In the genomic region with DNA sequence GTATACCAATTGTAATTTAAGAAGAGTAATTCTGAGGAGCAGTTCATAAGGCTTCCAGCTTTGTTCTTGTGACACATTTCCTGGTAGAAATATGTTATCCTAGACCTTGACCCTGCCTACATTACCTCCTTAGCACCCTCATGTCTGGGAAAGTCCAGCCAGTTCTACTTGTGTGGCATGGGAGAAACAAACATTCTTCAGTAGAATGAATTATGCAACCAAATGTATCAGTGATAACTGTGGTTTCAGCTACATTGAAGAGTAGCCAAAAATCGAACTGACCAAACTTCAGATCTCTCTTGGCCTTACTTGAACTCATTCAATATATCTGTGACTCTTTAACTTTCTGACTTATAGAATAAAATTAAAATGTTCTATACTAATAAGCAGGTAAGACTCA, we compare ENCODE assay signal across 21 cellular contexts.
DNase-seq lines count a peak whose midpoint lies in the region; ATAC-seq and TF ChIP-seq lines count a peak whose summit lies in the region.
"Had no signal": no experiment of that assay in that cellular context is flagged by ENCODE, and none has a peak within 500 bp of the region (broad histone marks: within the 10 kb centered on the region; RNA-seq: fewer than 3 reads in every experiment).

No MANE protein-coding gene starts in this region.

- no CpG with 5 or more reads among the region's 1 CpG for WGBS in IMR-90 (ENCODE audit: extremely low coverage in 2 of 2, insufficient read length in 1 of 2), 2 experiments

- no peak overlapping the region for H3K23ac ChIP-seq in IMR-90 (ENCODE audit: low read depth, low read length)

- no peak overlapping the region for H2BK5ac ChIP-seq in IMR-90 (ENCODE audit: low read depth, low read length, poor library complexity, severe bottlenecking)

- POLR2A ChIA-PET in IMR-90 (lab: Charles Lee; ENCODE audit: unreplicated experiment), result no interaction called here

- no TSS peak for BruUV-seq in IMR-90 (replicated peaks; lab: Mats Ljungman, UMichigan)

- dilution Hi-C loops in IMR-90 (cut with HindIII; ENCODE audit: low sequenced_read_pairs, unreplicated experiment), result no loop called here

- H3K27ac ChIP-seq in IMR-90 (ENCODE audit: insufficient read depth, low read length) (no peak overlapping the region), left lung (no peak overlapping the region), colonic mucosa (no peak overlapping the region)
- H3K27ac ChIP-seq: HL-60, uterus had no signal

- no peak overlapping the region for H3K14ac ChIP-seq in IMR-90 (replicated peaks; ENCODE audit: low read depth, low read length)

- no peaks in the 10 kb centered on the region for H4K20me1 ChIP-seq in IMR-90 (ENCODE audit: insufficient read depth, low read length)

- no peaks in the 10 kb centered on the region for H3K9me1 ChIP-seq in IMR-90 (ENCODE audit: insufficient read depth, low read length)

- ATAC-seq in IMR-90 (ENCODE audit: low read depth) (no peak; the same call in 1 of the 2 replicates), left lung (peak; percentile 77), GM19452 (IDR thresholded peaks at IDR 0.05; ENCODE audit: unreplicated experiment) (no peak), GM21825 (IDR thresholded peaks at IDR 0.05; ENCODE audit: unreplicated experiment) (no peak)
- ATAC-seq: stimulated activated naive CD8-positive, alpha-beta T cell treated with anti-CD3 and anti-CD28 coated beads, Interleukin-15, Interleukin-2, amounts not matched to agents 100 U/mL and 50 U/mL, for 24 hours had no signal

- H3K4me1 ChIP-seq in IMR-90 (ENCODE audit: control insufficient read depth, insufficient read depth, low read length) (no peaks in the 10 kb centered on the region; the same call in 1 of the 2 replicates), left lung (no peaks in the 10 kb centered on the region), colonic mucosa (no peaks in the 10 kb centered on the region)
- H3K4me1 ChIP-seq: uterus had no signal

- no peak overlapping the region for H4K5ac ChIP-seq in IMR-90 (ENCODE audit: low read depth, low read length)

- CTCF ChIA-PET in IMR-90 (lab: Yijun Ruan, JAX), result no interaction called here

- no peak overlapping the region for H2AK9ac ChIP-seq in IMR-90 (replicated peaks; ENCODE audit: low read depth, low read length, poor library complexity)

- TF ChIP-seq POLR2A in IMR-90 (IDR thresholded peaks at IDR 0.05; ENCODE audit: low read depth, low read length), result no peak

- H2BK120ac ChIP-seq in IMR-90 (ENCODE audit: low read depth, low read length), result no peak overlapping the region

- no peak overlapping the region; the same call in 2 of the 3 replicates for H2BK15ac ChIP-seq in IMR-90 (ENCODE audit: low read depth, low read length)

- intact Hi-C loops in IMR-90 (cut with micrococcal nuclease) (loop anchor here (10.0 kb wide), 1 partner anchor 519 kb away; no protein-coding TSS in a partner anchor), left lung (cut with DNase I) (no loop called here), colonic mucosa (cut with DNase I) (no loop called here)

- no peak for TF ChIP-seq RAD21 in IMR-90 (IDR thresholded peaks at IDR 0.05; ENCODE audit: low read length)

- in situ Hi-C loops in IMR-90 (cut with MboI; ENCODE audit: low sequenced_read_pairs), result no loop called here

- no peak overlapping the region for H3K18ac ChIP-seq in IMR-90 (ENCODE audit: low read depth, low read length)

- H3K79me1 ChIP-seq in IMR-90 (ENCODE audit: low read depth in 1 of 2, low read length in 2 of 2), result no peaks in the 10 kb centered on the region

- no peak overlapping the region for H3K9ac ChIP-seq in IMR-90 (ENCODE audit: low read depth, low read length)
- H3K9ac ChIP-seq in colonic mucosa (ENCODE audit: low read depth in 2 of 2, low read length in 2 of 2), result no peak overlapping the region

- H4K91ac ChIP-seq in IMR-90 (ENCODE audit: insufficient read depth, low read depth, low read length), result no peak overlapping the region

- no peaks in the 10 kb centered on the region for H3K9me3 ChIP-seq in IMR-90 (ENCODE audit: control insufficient read depth, insufficient read depth, low read length)
- no peaks in the 10 kb centered on the region for H3K9me3 ChIP-seq in left lung
- H3K9me3 ChIP-seq in colonic mucosa, result no peaks in the 10 kb centered on the region
- H3K9me3 ChIP-seq: uterus had no signal

- DNase-seq in AG09309 (ENCODE audit: low read depth) (peak; percentile 10), IMR-90 (peak; percentile 47), choroid plexus epithelial cell (ENCODE audit: low read depth) (peak; percentile 92), left lung (no peak), NCI-H2227 treated with DMSO at 0.1 percent for 48 hours (lab: John Stamatoyannopoulos, UW) (no peak), colonic mucosa (no peak)
- DNase-seq: activated CD4-positive, alpha-beta memory T cell treated with anti-CD3 and anti-CD28 coated beads for 36 hours; activated naive CD8-positive, alpha-beta T cell treated with anti-CD3 and anti-CD28 coated beads, Interleukin-2, amount 10 ng/mL, durations not matched to agents 7 days and 5 days; activated T-cell treated with anti-CD3 and anti-CD28 coated beads, Interleukin-2, amount 50 U/mL, for 48 hours; cerebellar nuclear complex; COR-L47; HFFc6; hippocampal formation; NCI-H1694 treated with DMSO at 0.1 percent for 48 hours; NCI-H524; OCI-M1; stimulated activated naive CD8-positive, alpha-beta T cell treated with anti-CD3 and anti-CD28 coated beads, Interleukin-15, Interleukin-2, amounts not matched to agents 100 U/mL and 50 U/mL, for 24 hours; uterus had no signal

- no peak overlapping the region for H3K56ac ChIP-seq in IMR-90 (ENCODE audit: extremely low read depth, insufficient read depth, low read length)

- H2AFZ ChIP-seq in IMR-90 (replicated peaks; ENCODE audit: low read length, poor library complexity), result no peak overlapping the region

- no peak overlapping the region for H2AK5ac ChIP-seq in IMR-90 (ENCODE audit: low read depth, low read length)

- H3K27me3 ChIP-seq in IMR-90 (ENCODE audit: control insufficient read depth, insufficient read depth, low read length) (no peaks in the 10 kb centered on the region), left lung (no peaks in the 10 kb centered on the region), colonic mucosa (no peaks in the 10 kb centered on the region)
- H3K27me3 ChIP-seq: uterus had no signal

- H3K36me3 ChIP-seq in IMR-90 (ENCODE audit: control insufficient read depth, insufficient read depth, low read length) (no peaks in the 10 kb centered on the region), left lung (no peaks in the 10 kb centered on the region), colonic mucosa (no peaks in the 10 kb centered on the region)
- H3K36me3 ChIP-seq: uterus had no signal

- TF ChIP-seq CTCF in AG09309 (IDR thresholded peaks at IDR 0.05; ENCODE audit: control insufficient read depth, insufficient read depth, low read depth, low read length, missing control alignments) (no peak), IMR-90 (conservative IDR thresholded peaks at IDR 0.05; ENCODE audit: low read depth, low read length) (no peak), choroid plexus epithelial cell (conservative IDR thresholded peaks at IDR 0.05; ENCODE audit: low read depth, low read length) (no peak), left lung (IDR thresholded peaks at IDR 0.05) (no peak), colonic mucosa (IDR thresholded peaks at IDR 0.05) (no peak)

- H3K4me3 ChIP-seq in AG09309 (ENCODE audit: control insufficient read depth, low read depth, low read length), result no peak overlapping the region
- no peak overlapping the region for H3K4me3 ChIP-seq in IMR-90 (ENCODE audit: insufficient read depth, low read depth, low read length)
- H3K4me3 ChIP-seq in choroid plexus epithelial cell (ENCODE audit: low read depth, low read length), result no peak overlapping the region
- H3K4me3 ChIP-seq in left lung, result no peak overlapping the region
- no peak overlapping the region for H3K4me3 ChIP-seq in colonic mucosa
- H3K4me3 ChIP-seq: uterus had no signal

- no peak overlapping the region for H4K8ac ChIP-seq in IMR-90 (ENCODE audit: low read depth in 2 of 2, low read length in 2 of 2)

- H3K4me2 ChIP-seq in IMR-90 (ENCODE audit: low read depth, low read length), result no peak overlapping the region

- no peak overlapping the region for H3K4ac ChIP-seq in IMR-90 (ENCODE audit: low read depth, low read length)

- no peak overlapping the region for H2BK20ac ChIP-seq in IMR-90 (ENCODE audit: low read depth, low read length)

TF ChIP-seq in IMR-90, 13 proteins besides CTCF, POLR2A, EP300 and RAD21:
- TF ChIP-seq CEBPB (IDR thresholded peaks at IDR 0.05; ENCODE audit: low read depth, low read length) (peak; percentile 51; the same call in 1 of the 2 replicates), CHD1 (IDR thresholded peaks at IDR 0.05; ENCODE audit: low read depth, low read length) (no peak)

Comparison
In these comparisons a context has a peak if more than half of its experiments do, and no peak if none do; other contexts are left out.
1. DNase-seq: peak in AG09309 (single experiment), IMR-90 (single experiment) and choroid plexus epithelial cell (single experiment); none in left lung (0 of 2), NCI-H2227 treated with DMSO at 0.1 percent for 48 hours (single experiment) and colonic mucosa (single experiment).